19 cellular contexts compared by ENCODE assay signal in genomic region chr7:96921771-96922170, GRCh38.
DNase-seq lines count a peak whose midpoint lies in the region; FAIRE-seq and TF ChIP-seq lines count a peak whose summit lies in the region.
"Had no signal": no experiment of that assay in that cellular context is flagged by ENCODE, and none has a peak within 500 bp of the region (broad histone marks: within the 10 kb centered on the region; RNA-seq: fewer than 3 reads in every experiment).

No MANE protein-coding gene starts in this region.

- H3F3A ChIP-seq in PC-9 (ENCODE audit: insufficient read depth, low read depth) = peaks cover 11% of the 10 kb centered on the region; the same call in 1 of the 2 replicates

- no peaks in the 10 kb centered on the region for H3K9me1 ChIP-seq in keratinocyte (ENCODE audit: control insufficient read depth, extremely low read depth, insufficient read depth, low read length)

- H3K79me2 ChIP-seq in PC-9 (ENCODE audit: low read depth) (no peaks in the 10 kb centered on the region), keratinocyte (ENCODE audit: control insufficient read depth, insufficient read depth, low read length) (no peaks in the 10 kb centered on the region)

- H2AFZ ChIP-seq in PC-9 (no peak overlapping the region), keratinocyte (ENCODE audit: control insufficient read depth, low read length) (no peak overlapping the region)

- intact Hi-C loops in PC-9 (cut with micrococcal nuclease; ENCODE audit: unreplicated experiment) = no loop called here

- H3K4me2 ChIP-seq in PC-9 = 0 out of 2 replicates have a peak overlapping the region, but pooled peaks have one; percentile 44
- no peak overlapping the region for H3K4me2 ChIP-seq in keratinocyte (ENCODE audit: control insufficient read depth, extremely low read depth, insufficient read depth, low read depth, low read length)
- H3K4me2 ChIP-seq: A549 had no signal

- POLR2A ChIA-PET in PC-9 (lab: Charles Lee; ENCODE audit: unreplicated experiment) = no interaction called here

- TF ChIP-seq CTCF in PC-9 (conservative IDR thresholded peaks at IDR 0.05) = no peak
- TF ChIP-seq CTCF in epithelial cell of esophagus (IDR thresholded peaks at IDR 0.05; ENCODE audit: insufficient read depth, low read depth, low read length, missing control alignments) = no peak
- TF ChIP-seq CTCF in keratinocyte (optimal IDR thresholded peaks at IDR 0.05 in 1 of 3, IDR thresholded peaks at IDR 0.05 in 1 of 3, conservative IDR thresholded peaks at IDR 0.05 in 1 of 3; ENCODE audit: extremely low read depth in 1 of 3, insufficient read depth in 2 of 3, low read length in 3 of 3) = no peak

- DNase-seq in PC-9 = no peak
- peak; percentile 78 for DNase-seq in epithelial cell of esophagus (ENCODE audit: low read depth)
- DNase-seq in keratinocyte (ENCODE audit: low read depth, low spot score) = no peak
- no peak for DNase-seq in SHP77 treated with DMSO at 0.1 percent for 48 hours (lab: John Stamatoyannopoulos, UW)
- no peak for DNase-seq in CD1c-positive myeloid dendritic cell (ENCODE audit: extremely low spot score)
- DNase-seq in NK-92 treated with Interleukin-12 subunit alpha and Interleukin-12 subunit beta, amount 100 ng/mL, for 24 hours (lab: John Stamatoyannopoulos, UW) = no peak
- DNase-seq: BE2C; CD8-positive, alpha-beta T cell; DMS153; EL; GOT3; H9 had no signal

- no peaks in the 10 kb centered on the region for H3K9me3 ChIP-seq in PC-9 (ENCODE audit: insufficient read depth, low read depth)
- no peaks in the 10 kb centered on the region for H3K9me3 ChIP-seq in keratinocyte (ENCODE audit: control insufficient read depth, low read depth, low read length)
- H3K9me3 ChIP-seq: A549, BE2C had no signal

- no peak overlapping the region for H3K27ac ChIP-seq in PC-9
- no peak overlapping the region for H3K27ac ChIP-seq in keratinocyte (ENCODE audit: control insufficient read depth, insufficient read depth, low read length)
- H3K27ac ChIP-seq: A549, C4-2B had no signal

- no peaks in the 10 kb centered on the region for H3K9me2 ChIP-seq in PC-9 (ENCODE audit: insufficient read depth)

- no TSS peak for BruUV-seq in PC-9 (replicated peaks; lab: Mats Ljungman, UMichigan)

- H3K36me3 ChIP-seq in PC-9 (ENCODE audit: low read depth) (no peaks in the 10 kb centered on the region), keratinocyte (ENCODE audit: control insufficient read depth in 2 of 2, extremely low read depth in 1 of 2, insufficient read depth in 2 of 2, low read length in 2 of 2) (no peaks in the 10 kb centered on the region)
- H3K36me3 ChIP-seq: BE2C had no signal

- no peaks in the 10 kb centered on the region for H3K27me3 ChIP-seq in PC-9 (ENCODE audit: insufficient read depth, low read depth)
- no peaks in the 10 kb centered on the region for H3K27me3 ChIP-seq in keratinocyte (ENCODE audit: control insufficient read depth, extremely low read depth, insufficient read depth, low read length)

- H3K4me1 ChIP-seq in PC-9 (replicated peaks; ENCODE audit: insufficient read depth) = peaks cover 19% of the 10 kb centered on the region
- H3K4me1 ChIP-seq in keratinocyte (ENCODE audit: control insufficient read depth, extremely low read depth, insufficient read depth, low read length) = peaks cover 4% of the 10 kb centered on the region
- H3K4me1 ChIP-seq: A549, BE2C had no signal

- no peak overlapping the region for H3K9ac ChIP-seq in keratinocyte (ENCODE audit: control insufficient read depth, extremely low read depth, insufficient read depth, low read length)

- dilution Hi-C loops in keratinocyte (cut with MboI; ENCODE audit: extremely low pct_ligation_motif_present, low sequenced_read_pairs) = no loop called here

- CTCF ChIA-PET in PC-9 (lab: Charles Lee) = no interaction called here

- no peak overlapping the region for H3K4me3 ChIP-seq in PC-9
- H3K4me3 ChIP-seq in epithelial cell of esophagus (ENCODE audit: low read length) = no peak overlapping the region
- no peak overlapping the region for H3K4me3 ChIP-seq in keratinocyte (ENCODE audit: control insufficient read depth in 2 of 3, extremely low read depth in 1 of 3, insufficient read depth in 2 of 3, low read depth in 1 of 3, low read length in 3 of 3)
- H3K4me3 ChIP-seq: A549 had no signal

- H4K20me1 ChIP-seq in PC-9 (ENCODE audit: insufficient read depth) = no peaks in the 10 kb centered on the region
- no peaks in the 10 kb centered on the region for H4K20me1 ChIP-seq in keratinocyte (ENCODE audit: control insufficient read depth, extremely low read depth, insufficient read depth, low read length)

- peak; percentile 51 for FAIRE-seq in keratinocyte (lab: Jason Lieb, UNC)
- FAIRE-seq: A549, D721Med, G401.6, GM12891, HepG2, HTR-8/SVneo had no signal
